ENCODE assay signal across 28 cellular contexts in the genomic region with DNA sequence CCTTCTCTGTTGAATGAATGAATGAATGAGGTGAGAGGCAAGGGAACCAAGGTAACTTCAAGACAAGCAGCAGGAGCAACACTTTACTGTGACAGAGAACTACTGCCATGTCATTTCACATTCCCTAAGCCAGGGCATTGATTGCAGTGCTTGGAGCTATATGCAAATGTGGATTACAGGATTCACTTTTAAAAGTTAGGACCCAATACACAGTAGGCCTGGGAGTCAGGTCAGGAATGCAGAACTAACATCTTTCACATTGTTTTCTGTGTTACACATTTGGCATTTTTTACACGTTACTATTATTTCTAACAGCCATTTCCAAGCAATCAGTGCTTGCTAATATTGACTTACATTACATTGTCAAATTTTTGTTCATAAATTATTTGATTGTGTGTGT. TPM values are rescaled to one million over a fixed set of nuclear protein-coding genes. Genes with fewer than 3 reads are reported as not detected.
DNase-seq lines count a peak whose midpoint lies in the region; TF ChIP-seq lines count a peak whose summit lies in the region.
"Had no signal": no experiment of that assay in that cellular context is flagged by ENCODE, and none has a peak within 500 bp of the region (broad histone marks: within the 10 kb centered on the region; RNA-seq: fewer than 3 reads in every experiment).

No MANE protein-coding gene starts in this region.

- no peak overlapping the region for H3K4me2 ChIP-seq in neural progenitor cell

- H3K27ac ChIP-seq in neural progenitor cell = no peak overlapping the region
- H3K27ac ChIP-seq: skin epidermis, stomach, tibial artery had no signal

- no peaks in the 10 kb centered on the region for H3K36me3 Mint-ChIP-seq in neural progenitor cell
- H3K36me3 Mint-ChIP-seq: activated naive CD4-positive, alpha-beta T cell treated with anti-CD3 and anti-CD28 coated beads, Interleukin-2, amount 50 U/mL, for 24 hours; CD14-positive monocyte; natural killer cell treated with Interleukin-12 subunit alpha and Interleukin-12 subunit beta and Interleukin-15 and Interleukin-18, amount 100 ng/mL, for 72 hours had no signal

- no peak overlapping the region for H3K4me3 ChIP-seq in AG10803 (ENCODE audit: low read length)
- no peak overlapping the region for H3K4me3 ChIP-seq in astrocyte of the spinal cord (ENCODE audit: low read depth, low read length)
- H3K4me3 ChIP-seq in neural progenitor cell = no peak overlapping the region
- H3K4me3 ChIP-seq: GM12878, K562, MG63, skin epidermis, stomach, tibial artery had no signal

- peaks cover 6% of the 10 kb centered on the region for H3K27me3 Mint-ChIP-seq in neural progenitor cell (ENCODE audit: insufficient read depth, low read depth)

- no peak overlapping the region for H3K4me3 Mint-ChIP-seq in neural progenitor cell
- H3K4me3 Mint-ChIP-seq: activated CD4-positive, alpha-beta T cell treated with anti-CD3 and anti-CD28 coated beads for 36 hours; activated CD8-positive, alpha-beta T cell treated with anti-CD3 and anti-CD28 coated beads, Interleukin-2, amount 10 ng/mL, durations not matched to agents 7 days and 5 days; activated naive CD4-positive, alpha-beta T cell treated with anti-CD3 and anti-CD28 coated beads, Interleukin-2, amount 50 U/mL, for 24 hours; CD14-positive monocyte; central memory CD8-positive, alpha-beta T cell; natural killer cell treated with Interleukin-12 subunit alpha and Interleukin-12 subunit beta and Interleukin-15 and Interleukin-18, amount 100 ng/mL, for 72 hours had no signal

- no peaks in the 10 kb centered on the region for H3F3A ChIP-seq in neural progenitor cell (ENCODE audit: low read depth)

- no peaks in the 10 kb centered on the region for H4K20me1 ChIP-seq in neural progenitor cell (ENCODE audit: low read depth)

- DNase-seq in AG10803 (ENCODE audit: low read depth) (peak; percentile 75), M059J (ENCODE audit: low read depth) (peak; percentile 37), astrocyte of the spinal cord (ENCODE audit: low read depth, low spot score) (peak; percentile 41), neural progenitor cell (ENCODE audit: low spot score) (peak; percentile 18), dermis blood vessel endothelial cell (no peak), anterior cingulate cortex (lab: John Stamatoyannopoulos, UW) (no peak), NCI-H748 treated with DMSO at 0.1 percent for 48 hours (lab: John Stamatoyannopoulos, UW) (no peak)
- DNase-seq in NK-92 treated with Interleukin-12 subunit alpha and Interleukin-12 subunit beta, amount 100 ng/mL, for 24 hours (lab: John Stamatoyannopoulos, UW) = no peak
- DNase-seq: activated CD4-positive, alpha-beta T cell treated with anti-CD3 and anti-CD28 coated beads for 36 hours; activated CD8-positive, alpha-beta T cell treated with anti-CD3 and anti-CD28 coated beads, Interleukin-2, amount 10 ng/mL, durations not matched to agents 7 days and 5 days; Calu3; DND-41; left ventricle myocardium superior; MG63; NCI-H1105 treated with DMSO at 0.1 percent for 48 hours; NCI-H2029 treated with DMSO at 0.1 percent for 48 hours; NCI-H226; NCI-H774; stomach; tibial artery had no signal

- no peaks in the 10 kb centered on the region for H3K79me2 ChIP-seq in neural progenitor cell (ENCODE audit: low read depth)

- in situ Hi-C loops in astrocyte of the spinal cord (cut with HindIII; ENCODE audit: low sequenced_read_pairs) = no loop called here

- H3K9me3 Mint-ChIP-seq in neural progenitor cell = no peaks in the 10 kb centered on the region
- H3K9me3 Mint-ChIP-seq: activated naive CD4-positive, alpha-beta T cell treated with anti-CD3 and anti-CD28 coated beads, Interleukin-2, amount 50 U/mL, for 24 hours; activated T-helper 2 cell treated with anti-CD3 and anti-CD28 coated beads, Interferon-gamma antibody, Interleukin-2, Interleukin-4, amounts not matched to agents 10 μg/mL and 5 μg/mL and 100 μg/mL, durations not matched to agents 14 hours and 24 hours and 36 hours; central memory CD8-positive, alpha-beta T cell; natural killer cell treated with Interleukin-12 subunit alpha and Interleukin-12 subunit beta and Interleukin-15 and Interleukin-18, amount 100 ng/mL, for 72 hours had no signal

- peaks cover 12% of the 10 kb centered on the region for H3K4me1 Mint-ChIP-seq in neural progenitor cell
- H3K4me1 Mint-ChIP-seq: activated naive CD4-positive, alpha-beta T cell treated with anti-CD3 and anti-CD28 coated beads, Interleukin-2, amount 50 U/mL, for 24 hours; CD14-positive monocyte; central memory CD8-positive, alpha-beta T cell had no signal

- H3K4me1 ChIP-seq in neural progenitor cell = peaks cover 24% of the 10 kb centered on the region

- H3K9me3 ChIP-seq in neural progenitor cell (ENCODE audit: low read depth) = no peaks in the 10 kb centered on the region
- H3K9me3 ChIP-seq: MG63, stomach, tibial artery had no signal

- no peak for TF ChIP-seq CTCF in AG10803 (conservative IDR thresholded peaks at IDR 0.05; ENCODE audit: low read length)
- no peak for TF ChIP-seq CTCF in astrocyte of the spinal cord (IDR thresholded peaks at IDR 0.05; ENCODE audit: low read depth, low read length)
- no peak for TF ChIP-seq CTCF in neural progenitor cell (IDR thresholded peaks at IDR 0.05)

- no peak overlapping the region for H2AFZ ChIP-seq in neural progenitor cell (replicated peaks)

- no peaks in the 10 kb centered on the region for H3K27me3 ChIP-seq in neural progenitor cell
- H3K27me3 ChIP-seq: MG63, stomach, tibial artery had no signal

- H3K9ac ChIP-seq in neural progenitor cell = no peak overlapping the region

- no peak overlapping the region for H3K27ac Mint-ChIP-seq in neural progenitor cell
- H3K27ac Mint-ChIP-seq: activated CD4-positive, alpha-beta T cell treated with anti-CD3 and anti-CD28 coated beads for 36 hours; activated CD8-positive, alpha-beta T cell treated with anti-CD3 and anti-CD28 coated beads, Interleukin-2, amount 10 ng/mL, durations not matched to agents 7 days and 5 days; activated naive CD4-positive, alpha-beta T cell treated with anti-CD3 and anti-CD28 coated beads, Interleukin-2, amount 50 U/mL, for 24 hours; activated T-helper 2 cell treated with anti-CD3 and anti-CD28 coated beads, Interferon-gamma antibody, Interleukin-2, Interleukin-4, amounts not matched to agents 10 μg/mL and 5 μg/mL and 100 μg/mL, durations not matched to agents 14 hours and 24 hours and 36 hours; CD14-positive monocyte; natural killer cell treated with Interleukin-12 subunit alpha and Interleukin-12 subunit beta and Interleukin-15 and Interleukin-18, amount 100 ng/mL, for 72 hours had no signal

- H3K36me3 ChIP-seq in neural progenitor cell = no peaks in the 10 kb centered on the region
- H3K36me3 ChIP-seq: MG63, stomach, tibial artery had no signal

RNA-seq across cellular contexts. Expression of gene ME3, which starts 26.2 kb away (rescaled TPM):
- total RNA-seq in M059J (2014; rRNA removed; shearing (Covaris generic)) = 5.7 and 10.4 TPM in 2 replicates
- total RNA-seq in neural progenitor cell (ENCODE audit: low replicate concordance) = 49.6 and 111 TPM in 2 replicates
- 25.5 and 37.1 TPM in 2 replicates for total RNA-seq in dermis blood vessel endothelial cell
- total RNA-seq: K562 had no signal

Comparison
In these comparisons a context has a peak if more than half of its experiments do, and no peak if none do; other contexts are left out.
1. DNase-seq: peak in AG10803 (single experiment), M059J (single experiment), astrocyte of the spinal cord (single experiment) and neural progenitor cell (single experiment); none in dermis blood vessel endothelial cell (single experiment), anterior cingulate cortex (0 of 58), NCI-H748 treated with DMSO at 0.1 percent for 48 hours (single experiment) and NK-92 treated with Interleukin-12 subunit alpha and Interleukin-12 subunit beta, amount 100 ng/mL, for 24 hours (single experiment).